Comparison of ENCODE assay signal across 12 cellular contexts in the genomic region with DNA sequence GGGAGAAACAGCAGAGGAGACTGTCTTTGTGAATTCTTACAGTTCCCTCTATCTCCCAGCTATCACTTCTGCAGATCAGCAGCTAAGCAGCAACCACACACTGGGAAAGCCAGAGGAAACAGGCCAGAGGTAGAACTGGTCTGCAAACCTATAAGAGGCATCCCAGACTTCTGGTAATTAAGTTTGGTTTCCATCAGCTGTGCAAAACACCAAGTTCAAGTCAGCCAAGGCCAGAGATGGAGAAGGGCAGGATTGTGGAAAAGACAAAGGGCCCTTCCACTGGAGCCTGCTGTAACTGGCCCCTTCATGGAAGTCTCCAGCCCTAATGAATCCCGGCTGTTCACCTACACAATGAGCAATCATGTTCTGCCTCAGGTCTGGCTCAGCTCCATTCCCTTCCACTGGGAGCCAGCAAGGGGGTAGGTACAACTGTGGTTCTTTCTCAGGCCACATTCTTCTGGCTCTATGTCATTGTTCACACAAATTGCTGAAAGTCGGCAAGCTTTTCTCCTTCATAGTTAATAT. TPM values are rescaled to one million over a fixed set of nuclear protein-coding genes. Genes with fewer than 3 reads are reported as not detected.
DNase-seq lines count a peak whose midpoint lies in the region; ATAC-seq and TF ChIP-seq lines count a peak whose summit lies in the region.
"Had no signal": no experiment of that assay in that cellular context is flagged by ENCODE, and none has a peak within 500 bp of the region (broad histone marks: within the 10 kb centered on the region; RNA-seq: fewer than 3 reads in every experiment).

No MANE protein-coding gene starts in this region.

- H3K4me3 Mint-ChIP-seq in type B pancreatic cell: peak overlapping the region; percentile 6
- H3K4me3 Mint-ChIP-seq: IgD-negative memory B cell, T-cell had no signal

- no peak overlapping the region for H3K27ac Mint-ChIP-seq in type B pancreatic cell
- H3K27ac Mint-ChIP-seq: IgD-negative memory B cell, T-cell had no signal

- peaks cover 22% of the 10 kb centered on the region for H3K4me1 Mint-ChIP-seq in type B pancreatic cell (ENCODE audit: unreplicated experiment)

- no peaks in the 10 kb centered on the region for H3K9me3 Mint-ChIP-seq in type B pancreatic cell
- H3K9me3 Mint-ChIP-seq: T-cell had no signal

- in situ Hi-C loops in astrocyte of the cerebellum (cut with HindIII; ENCODE audit: low sequenced_read_pairs): no loop called here

- H3K27me3 Mint-ChIP-seq in type B pancreatic cell: peaks cover 44% of the 10 kb centered on the region

- H3K4me3 ChIP-seq in HFF-Myc (replicated peaks; ENCODE audit: low read depth, low read length): no peak overlapping the region
- H3K4me3 ChIP-seq in astrocyte of the cerebellum (ENCODE audit: low read depth, low read length): no peak overlapping the region
- H3K4me3 ChIP-seq: stomach had no signal

- TF ChIP-seq CTCF in HFF-Myc (IDR thresholded peaks at IDR 0.05; ENCODE audit: low read depth, low read length, missing control alignments) (no peak), astrocyte of the cerebellum (IDR thresholded peaks at IDR 0.05; ENCODE audit: low read depth, low read length, missing control alignments) (no peak), type B pancreatic cell (conservative IDR thresholded peaks at IDR 0.05) (no peak)

- DNase-seq in HFF-Myc (ENCODE audit: extremely low read depth, low read depth) (peak; percentile 90), astrocyte of the cerebellum (ENCODE audit: low read depth) (peak; percentile 99), hepatic stellate cell (ENCODE audit: low spot score) (peak; percentile 68), type B pancreatic cell (ENCODE audit: extremely low spot score, unreplicated experiment) (no peak), left lobe of liver (ENCODE audit: low spot score) (no peak), NOMO-1 (lab: John Stamatoyannopoulos, UW; ENCODE audit: unreplicated experiment in 2 of 2) (no peak), NCI-H2081 (lab: John Stamatoyannopoulos, UW) (no peak)
- DNase-seq: DND-41, stomach, T-cell had no signal

- ATAC-seq in left lobe of liver (no peak), GM18870 (IDR thresholded peaks at IDR 0.05; ENCODE audit: unreplicated experiment) (no peak)
- ATAC-seq: T-cell had no signal

- no peaks in the 10 kb centered on the region for H3K36me3 Mint-ChIP-seq in type B pancreatic cell
- H3K36me3 Mint-ChIP-seq: IgD-negative memory B cell, T-cell had no signal

RNA-seq across cellular contexts. Expression of a gene that starts 4.6 kb away (rescaled TPM):
- total RNA-seq in type B pancreatic cell (ENCODE audit: low replicate concordance) (2.5 and 14.2 TPM in 2 replicates), left lobe of liver (1.8 TPM)

Comparison
In these comparisons a context has a peak if more than half of its experiments do, and no peak if none do; other contexts are left out.
1. DNase-seq: peak in HFF-Myc (single experiment), astrocyte of the cerebellum (single experiment) and hepatic stellate cell (single experiment); none in type B pancreatic cell (single experiment), left lobe of liver (single experiment), NOMO-1 (0 of 2) and NCI-H2081 (0 of 2).